In genomic region chr5:28896949-28897348, GRCh38 we compare ENCODE assay signal across 13 cellular contexts.
A peak's percentile ranks its signal among the peaks of the same experiment; 100 is the strongest.
DNase-seq lines count a peak whose midpoint lies in the region; ATAC-seq, FAIRE-seq and TF ChIP-seq lines count a peak whose summit lies in the region.
"Had no signal": no experiment of that assay in that cellular context is flagged by ENCODE, and none has a peak within 500 bp of the region (broad histone marks: within the 10 kb centered on the region; RNA-seq: fewer than 3 reads in every experiment).

No MANE protein-coding gene starts in this region.

- no peak for ATAC-seq in GM18517 (IDR thresholded peaks at IDR 0.05; ENCODE audit: unreplicated experiment)
- ATAC-seq: K562 had no signal

- no peak overlapping the region for H2BK5ac ChIP-seq in trophoblast cell (ENCODE audit: low read depth, low read length, poor library complexity)

- H3K4ac ChIP-seq in trophoblast cell (ENCODE audit: low read depth, low read length): no peak overlapping the region

- no peak overlapping the region for H3K4me2 ChIP-seq in smooth muscle cell
- H3K4me2 ChIP-seq in trophoblast cell (ENCODE audit: low read length): no peak overlapping the region

- H2BK120ac ChIP-seq in trophoblast cell (ENCODE audit: insufficient read depth, low read length, poor library complexity): no peak overlapping the region

- no peak overlapping the region for H2AK5ac ChIP-seq in trophoblast cell (ENCODE audit: low read length)

- H3K9me3 ChIP-seq in smooth muscle cell (replicated peaks; ENCODE audit: low read depth) (no peaks in the 10 kb centered on the region), trophoblast cell (ENCODE audit: insufficient read depth, low read depth, low read length) (no peaks in the 10 kb centered on the region)

- H3K27me3 ChIP-seq in bronchial epithelial cell (ENCODE audit: control insufficient read depth, insufficient read depth, low read length): no peaks in the 10 kb centered on the region
- H3K27me3 ChIP-seq in smooth muscle cell (ENCODE audit: low read depth): no peaks in the 10 kb centered on the region
- no peaks in the 10 kb centered on the region for H3K27me3 ChIP-seq in trophoblast cell (ENCODE audit: insufficient read depth, low read length)

- no peak overlapping the region for H4K91ac ChIP-seq in trophoblast cell (ENCODE audit: low read depth, low read length)

- no peaks in the 10 kb centered on the region for H3F3A ChIP-seq in smooth muscle cell (ENCODE audit: low read depth)

- no peak overlapping the region for H4K8ac ChIP-seq in trophoblast cell (ENCODE audit: low read depth, low read length)

- no peak overlapping the region for H2AFZ ChIP-seq in smooth muscle cell (ENCODE audit: low read depth)
- no peak overlapping the region for H2AFZ ChIP-seq in trophoblast cell (ENCODE audit: insufficient read depth, low read length, poor library complexity)

- H3K9ac ChIP-seq in smooth muscle cell (ENCODE audit: low read depth) (no peak overlapping the region), trophoblast cell (ENCODE audit: low read length) (no peak overlapping the region)

- H3K36me3 ChIP-seq in bronchial epithelial cell (ENCODE audit: control insufficient read depth, insufficient read depth, low read length) (no peaks in the 10 kb centered on the region), smooth muscle cell (ENCODE audit: low read depth) (no peaks in the 10 kb centered on the region), trophoblast cell (ENCODE audit: control insufficient read depth in 1 of 2, insufficient read depth in 2 of 2, low read length in 2 of 2) (no peaks in the 10 kb centered on the region)

- TF ChIP-seq CTCF in bronchial epithelial cell (IDR thresholded peaks at IDR 0.05; ENCODE audit: insufficient read depth, low read length, severe bottlenecking): no peak
- TF ChIP-seq CTCF in smooth muscle cell (IDR thresholded peaks at IDR 0.05; ENCODE audit: borderline replicate concordance, insufficient read depth, poor library complexity, severe bottlenecking): peak; percentile 37

- DNase-seq in SIG-M5 treated with dmso at 0.1 percent for 504 hours (lab: John Stamatoyannopoulos, UW; ENCODE audit: unreplicated experiment) (peak; percentile 29), SIG-M5 (lab: John Stamatoyannopoulos, UW) (no peak), NCI-H345 treated with DMSO at 0.1 percent for 48 hours (lab: John Stamatoyannopoulos, UW; ENCODE audit: unreplicated experiment) (peak; percentile 32), bronchial epithelial cell (ENCODE audit: low read depth) (peak; percentile 9), smooth muscle cell (lab: John Stamatoyannopoulos, UW; ENCODE audit: unreplicated experiment) (no peak), trophoblast cell (no peak), cortex of kidney (lab: John Stamatoyannopoulos, UW) (no peak)
- DNase-seq: activated CD4-positive, alpha-beta memory T cell treated with anti-CD3 and anti-CD28 coated beads, Interleukin-2, amount 10 ng/mL, durations not matched to agents 7 days and 5 days; AML-193; dermis blood vessel endothelial cell; T-helper 1 cell had no signal

- no peak overlapping the region for H3K27ac ChIP-seq in smooth muscle cell (ENCODE audit: low read depth)
- H3K27ac ChIP-seq in trophoblast cell (ENCODE audit: low read depth, low read length): no peak overlapping the region

- H3K23ac ChIP-seq in trophoblast cell (ENCODE audit: low read length): no peak overlapping the region

- no peak overlapping the region for H2BK12ac ChIP-seq in trophoblast cell (ENCODE audit: low read length)

- H3K4me3 ChIP-seq in bronchial epithelial cell (ENCODE audit: low read depth, low read length): no peak overlapping the region
- no peak overlapping the region for H3K4me3 ChIP-seq in smooth muscle cell
- H3K4me3 ChIP-seq in trophoblast cell (ENCODE audit: low read depth, low read length): no peak overlapping the region
- H3K4me3 ChIP-seq: K562 had no signal

- H3K79me1 ChIP-seq in trophoblast cell (ENCODE audit: low read length): no peaks in the 10 kb centered on the region

- FAIRE-seq in bronchial epithelial cell (lab: Jason Lieb, UNC): no peak

- H3K4me1 ChIP-seq in smooth muscle cell (ENCODE audit: low read depth): no peaks in the 10 kb centered on the region
- no peaks in the 10 kb centered on the region for H3K4me1 ChIP-seq in trophoblast cell (ENCODE audit: control insufficient read depth in 1 of 2, insufficient read depth in 2 of 2, low read length in 2 of 2)

- H3K18ac ChIP-seq in trophoblast cell (ENCODE audit: low read length): no peak overlapping the region

- no peaks in the 10 kb centered on the region for H4K20me1 ChIP-seq in smooth muscle cell (ENCODE audit: low read depth)

- no peak overlapping the region for H3K14ac ChIP-seq in trophoblast cell (ENCODE audit: low read length)

- no peaks in the 10 kb centered on the region for H3K79me2 ChIP-seq in smooth muscle cell (ENCODE audit: low read depth)
- no peaks in the 10 kb centered on the region for H3K79me2 ChIP-seq in trophoblast cell (ENCODE audit: control insufficient read depth, insufficient read depth, low read length, poor library complexity)

- no peak overlapping the region for H4K12ac ChIP-seq in trophoblast cell (ENCODE audit: low read depth, low read length)

Comparison
In these comparisons a context has a peak if more than half of its experiments do, and no peak if none do; other contexts are left out.
1. DNase-seq: peak in SIG-M5 treated with dmso at 0.1 percent for 504 hours (single experiment), NCI-H345 treated with DMSO at 0.1 percent for 48 hours (single experiment) and bronchial epithelial cell (single experiment); none in SIG-M5 (single experiment), smooth muscle cell (single experiment), trophoblast cell (0 of 2) and cortex of kidney (single experiment).